ENCODE assay signal across 15 cellular contexts in genomic region chr9:118928723-118929122, GRCh38.
"Had no signal": no experiment of that assay in that cellular context is flagged by ENCODE, and none has a peak within 500 bp of the region (broad histone marks: within the 10 kb centered on the region; RNA-seq: fewer than 3 reads in every experiment).

No MANE protein-coding gene starts in this region.

- H3K36me3 Mint-ChIP-seq: activated naive CD8-positive, alpha-beta T cell treated with anti-CD3 and anti-CD28 coated beads for 36 hours; naive B cell had no signal

- H3K27me3 ChIP-seq: esophagus muscularis mucosa, foreskin keratinocyte, suprapubic skin, upper lobe of right lung had no signal

- H3K27ac Mint-ChIP-seq: activated CD4-positive, alpha-beta memory T cell treated with anti-CD3 and anti-CD28 coated beads, Interleukin-2, amount 10 ng/mL, durations not matched to agents 7 days and 5 days; activated CD4-positive, alpha-beta T cell treated with anti-CD3 and anti-CD28 coated beads for 36 hours; activated naive CD8-positive, alpha-beta T cell treated with anti-CD3 and anti-CD28 coated beads for 36 hours; naive B cell had no signal

- H3K27ac ChIP-seq: esophagus muscularis mucosa, foreskin keratinocyte, left ventricle myocardium inferior, prostate gland, suprapubic skin, upper lobe of right lung had no signal

- H3K4me3 Mint-ChIP-seq: activated CD4-positive, alpha-beta memory T cell treated with anti-CD3 and anti-CD28 coated beads, Interleukin-2, amount 10 ng/mL, durations not matched to agents 7 days and 5 days; activated CD4-positive, alpha-beta T cell treated with anti-CD3 and anti-CD28 coated beads for 36 hours; activated naive CD8-positive, alpha-beta T cell treated with anti-CD3 and anti-CD28 coated beads for 36 hours; naive B cell had no signal

- H3K4me1 ChIP-seq: esophagus muscularis mucosa, foreskin keratinocyte, prostate gland, suprapubic skin, upper lobe of right lung had no signal

- DNase-seq: activated CD4-positive, alpha-beta memory T cell treated with anti-CD3 and anti-CD28 coated beads, Interleukin-2, amount 10 ng/mL, durations not matched to agents 7 days and 5 days; activated CD4-positive, alpha-beta T cell treated with anti-CD3 and anti-CD28 coated beads for 36 hours; activated gamma-delta T cell; activated naive CD8-positive, alpha-beta T cell treated with anti-CD3 and anti-CD28 coated beads for 36 hours; activated T-cell treated with anti-CD3 and anti-CD28 coated beads, Interleukin-2, amount 50 U/mL, for 48 hours; left ventricle myocardium inferior; naive B cell; stimulated activated CD4-positive, alpha-beta T cell treated with anti-CD3 and anti-CD28 coated beads, Interleukin-12 subunit alpha, Interleukin-12 subunit beta, amount 100 ng/mL, for 4 hours; stimulated activated naive CD4-positive, alpha-beta T cell treated with Interleukin-2 at 50 U/mL for 16 hours; T-helper 9 cell; upper lobe of right lung had no signal

- H3K9me3 Mint-ChIP-seq: activated CD4-positive, alpha-beta memory T cell treated with anti-CD3 and anti-CD28 coated beads, Interleukin-2, amount 10 ng/mL, durations not matched to agents 7 days and 5 days had no signal

- H3K27me3 Mint-ChIP-seq: activated CD4-positive, alpha-beta memory T cell treated with anti-CD3 and anti-CD28 coated beads, Interleukin-2, amount 10 ng/mL, durations not matched to agents 7 days and 5 days; activated CD4-positive, alpha-beta T cell treated with anti-CD3 and anti-CD28 coated beads for 36 hours; activated naive CD8-positive, alpha-beta T cell treated with anti-CD3 and anti-CD28 coated beads for 36 hours; naive B cell had no signal

- H3K36me3 ChIP-seq: esophagus muscularis mucosa, left ventricle myocardium inferior, prostate gland, suprapubic skin, upper lobe of right lung had no signal

- H3K4me1 Mint-ChIP-seq: activated CD4-positive, alpha-beta memory T cell treated with anti-CD3 and anti-CD28 coated beads, Interleukin-2, amount 10 ng/mL, durations not matched to agents 7 days and 5 days; activated CD4-positive, alpha-beta T cell treated with anti-CD3 and anti-CD28 coated beads for 36 hours; activated naive CD8-positive, alpha-beta T cell treated with anti-CD3 and anti-CD28 coated beads for 36 hours; naive B cell had no signal

- H3K9me3 ChIP-seq: esophagus muscularis mucosa, left ventricle myocardium inferior, prostate gland, suprapubic skin, upper lobe of right lung had no signal

- H3K4me3 ChIP-seq: esophagus muscularis mucosa, left ventricle myocardium inferior, prostate gland, suprapubic skin, upper lobe of right lung had no signal
